In genomic region chr17:45221081-45221996, GRCh38 we compare ENCODE assay signal across 8 cellular contexts. TPM values are rescaled to one million over a fixed set of nuclear protein-coding genes. Genes with fewer than 3 reads are reported as not detected.
A peak's percentile ranks its signal among the peaks of the same experiment; 100 is the strongest.
DNase-seq lines count a peak whose midpoint lies in the region; ATAC-seq and TF ChIP-seq lines count a peak whose summit lies in the region.

FMNL1 (plus strand) TSS chr17:45221885; CDS start chr17:45222125, 240 bp downstream.

- H3K36me3 ChIP-seq in NT2/D1 (ENCODE audit: insufficient read depth, insufficient read length, low read length) (no peaks in the 10 kb centered on the region), parathyroid adenoma (ENCODE audit: control insufficient read depth, insufficient read depth, low read length) (no peaks in the 10 kb centered on the region)

- peak within 1 kb of the TSS; percentile 65 for H2AFZ ChIP-seq in parathyroid adenoma

- DNase-seq in NCI-H82 (lab: John Stamatoyannopoulos, UW) (peak; percentile 42), NCI-H82 treated with DMSO at 0.1 percent for 48 hours (lab: John Stamatoyannopoulos, UW; ENCODE audit: unreplicated experiment) (no peak), NT2/D1 (ENCODE audit: low read depth, low spot score) (no peak), Right ventricle myocardium superior (peak; percentile 85), inferior parietal cortex (ENCODE audit: extremely low spot score) (no peak), GM19240 (ENCODE audit: insufficient read length, low spot score) (no peak)
- peak; percentile 87 for DNase-seq in activated effector memory CD4-positive, alpha-beta T cell treated with anti-CD3 and anti-CD28 coated beads, Interleukin-2, amount 50 U/mL, for 16 hours

- H3K9ac ChIP-seq in NT2/D1 (ENCODE audit: insufficient read length, low read depth) (peak within 1 kb of the TSS; percentile 74), parathyroid adenoma (no peak within 1 kb of the TSS)

- peak; percentile 23 for ATAC-seq in Right ventricle myocardium superior (ENCODE audit: poor library complexity)

- H3K27ac ChIP-seq in parathyroid adenoma: no peak within 1 kb of the TSS

- H3K4me3 ChIP-seq in NT2/D1 (ENCODE audit: insufficient read length, low read depth) (peak within 1 kb of the TSS; percentile 45), parathyroid adenoma (ENCODE audit: low read depth, low read length) (peak within 1 kb of the TSS; percentile 47)

- no peaks in the 10 kb centered on the region for H3K9me3 ChIP-seq in NT2/D1 (ENCODE audit: insufficient read depth, low read length)
- no peaks in the 10 kb centered on the region for H3K9me3 ChIP-seq in parathyroid adenoma (ENCODE audit: control insufficient read depth, low read length)

- peak within 1 kb of the TSS; percentile 92 for H3K4me2 ChIP-seq in parathyroid adenoma (ENCODE audit: low read length)

- H3K27me3 ChIP-seq in NT2/D1 (ENCODE audit: insufficient read depth, insufficient read length) (peaks cover 57% of the 10 kb centered on the region), parathyroid adenoma (ENCODE audit: control insufficient read depth, insufficient read depth, low read length) (no peaks in the 10 kb centered on the region)

- no peak for TF ChIP-seq CTCF in parathyroid adenoma (IDR thresholded peaks at IDR 0.05)

- H3K79me2 ChIP-seq in parathyroid adenoma: no peaks in the 10 kb centered on the region

- intact Hi-C loops in Right ventricle myocardium superior (cut with DNase I): no loop called here

- H3K4me1 ChIP-seq in NT2/D1 (ENCODE audit: insufficient read depth, insufficient read length) (peaks cover 22% of the 10 kb centered on the region), parathyroid adenoma (peaks cover 3% of the 10 kb centered on the region)

RNA-seq across cellular contexts. Expression of gene FMNL1, which starts in this region (rescaled TPM):
- 12.0 TPM for total RNA-seq in Right ventricle myocardium superior

Comparison
In these comparisons a context has a peak if more than half of its experiments do, and no peak if none do; other contexts are left out.
1. DNase-seq: peak in NCI-H82 (single experiment), activated effector memory CD4-positive, alpha-beta T cell treated with anti-CD3 and anti-CD28 coated beads, Interleukin-2, amount 50 U/mL, for 16 hours (single experiment) and Right ventricle myocardium superior (single experiment); none in NCI-H82 treated with DMSO at 0.1 percent for 48 hours (single experiment), NT2/D1 (single experiment), inferior parietal cortex (single experiment) and GM19240 (single experiment).